In genomic region chr14:33730163-33730562, GRCh38 we compare ENCODE assay signal across 27 cellular contexts.
DNase-seq lines count a peak whose midpoint lies in the region; ATAC-seq, FAIRE-seq and TF ChIP-seq lines count a peak whose summit lies in the region.
"Had no signal": no experiment of that assay in that cellular context is flagged by ENCODE, and none has a peak within 500 bp of the region (broad histone marks: within the 10 kb centered on the region; RNA-seq: fewer than 3 reads in every experiment).

No MANE protein-coding gene starts in this region.

- DNase-seq in A172 (ENCODE audit: low spot score) (peak; percentile 0), Karpas-422 (no peak), PC-3 (peak; percentile 85), endothelial cell of umbilical vein (ENCODE audit: low read depth, low spot score) (peak; percentile 4), WERI-Rb-1 (no peak), prostate gland (ENCODE audit: low spot score) (no peak), inferior parietal cortex (ENCODE audit: extremely low spot score) (no peak)
- DNase-seq: 8988T; BE2C; C1 segment of cervical spinal cord; CD4-positive, alpha-beta memory T cell; CD4-positive, CD25-positive, alpha-beta regulatory T cell; CD8-positive, alpha-beta memory T cell; COR-L47; DMS 273 treated with DMSO at 0.1 percent for 48 hours; DMS153; DMS53; DMS79; DND-41; EL; GDM1 had no signal

- POLR2A ChIA-PET in PC-3 (lab: Charles Lee; ENCODE audit: unreplicated experiment) = interaction anchor here (0.6 kb wide), 1 partner anchor 92 kb away, joined by 6 read pairs; no protein-coding TSS in a partner anchor
- POLR2A ChIA-PET in endothelial cell of umbilical vein (lab: Charles Lee) = no interaction called here

- H3K79me2 ChIP-seq in Karpas-422 (ENCODE audit: low read length) (no peaks in the 10 kb centered on the region), PC-3 (ENCODE audit: low read length) (no peaks in the 10 kb centered on the region), endothelial cell of umbilical vein (ENCODE audit: control insufficient read depth, insufficient read depth, low read length) (no peaks in the 10 kb centered on the region)

- no peaks in the 10 kb centered on the region for H3K27me3 ChIP-seq in Karpas-422 (ENCODE audit: low read length)
- H3K27me3 ChIP-seq in PC-3 (ENCODE audit: low read length) = no peaks in the 10 kb centered on the region
- H3K27me3 ChIP-seq in endothelial cell of umbilical vein (ENCODE audit: control insufficient read depth in 2 of 2, insufficient read depth in 2 of 2, low read length in 2 of 2) = no peaks in the 10 kb centered on the region
- no peaks in the 10 kb centered on the region for H3K27me3 ChIP-seq in WERI-Rb-1 (ENCODE audit: insufficient read depth, low read depth, severe bottlenecking)
- no peaks in the 10 kb centered on the region for H3K27me3 ChIP-seq in prostate gland (replicated peaks; ENCODE audit: insufficient read depth)
- H3K27me3 ChIP-seq: BE2C, BLaER1 had no signal

- H3K4me3 ChIP-seq in Karpas-422 (ENCODE audit: low read length) = no peak overlapping the region
- H3K4me3 ChIP-seq in PC-3 (ENCODE audit: low read length) = no peak overlapping the region
- H3K4me3 ChIP-seq in endothelial cell of umbilical vein (replicated peaks in 1 of 3; ENCODE audit: insufficient read depth in 1 of 3, low read depth in 1 of 3, low read length in 3 of 3) = no peak overlapping the region
- H3K4me3 ChIP-seq in WERI-Rb-1 (ENCODE audit: low read depth, low read length) = no peak overlapping the region
- H3K4me3 ChIP-seq in prostate gland = no peak overlapping the region
- H3K4me3 ChIP-seq: A549, BLaER1, GM12878 had no signal

- H3K9me2 ChIP-seq in Karpas-422 (replicated peaks; ENCODE audit: insufficient read depth, low read length) (no peaks in the 10 kb centered on the region), PC-3 (replicated peaks; ENCODE audit: low read length) (no peaks in the 10 kb centered on the region)

- TF ChIP-seq CTCF in PC-3 (conservative IDR thresholded peaks at IDR 0.05; ENCODE audit: low read depth, low read length) (no peak), endothelial cell of umbilical vein (IDR thresholded peaks at IDR 0.05; ENCODE audit: extremely low read depth in 1 of 2, insufficient read depth in 1 of 2, low read depth in 1 of 2, low read length in 2 of 2) (no peak), WERI-Rb-1 (IDR thresholded peaks at IDR 0.05; ENCODE audit: low read depth, low read length) (no peak), prostate gland (IDR thresholded peaks at IDR 0.05) (no peak)

- no peaks in the 10 kb centered on the region for H3K9me3 ChIP-seq in Karpas-422 (ENCODE audit: low read length)
- no peaks in the 10 kb centered on the region for H3K9me3 ChIP-seq in PC-3 (ENCODE audit: low read length)
- H3K9me3 ChIP-seq in endothelial cell of umbilical vein (replicated peaks; ENCODE audit: control insufficient read depth, insufficient read depth, low read length) = no peaks in the 10 kb centered on the region
- H3K9me3 ChIP-seq in WERI-Rb-1 (ENCODE audit: severe bottlenecking) = no peaks in the 10 kb centered on the region
- no peaks in the 10 kb centered on the region for H3K9me3 ChIP-seq in prostate gland
- H3K9me3 ChIP-seq: A549, BE2C, BLaER1 had no signal

- H2AFZ ChIP-seq in Karpas-422 (ENCODE audit: low read length) = peak overlapping the region; percentile 19; the same call in 1 of the 2 replicates
- H2AFZ ChIP-seq in PC-3 (ENCODE audit: low read length) = no peak overlapping the region
- no peak overlapping the region for H2AFZ ChIP-seq in endothelial cell of umbilical vein (ENCODE audit: low read depth, low read length)

- 78% methylated on average over 1 of the region's 1 CpG for WGBS in prostate gland

- FAIRE-seq in endothelial cell of umbilical vein (lab: Jason Lieb, UNC) = no peak
- FAIRE-seq: A549, GM12878, GM12892, GM18507 had no signal

- no peak overlapping the region for H3K4me2 ChIP-seq in Karpas-422 (ENCODE audit: low read depth, low read length, poor library complexity, severe bottlenecking)
- peak overlapping the region; percentile 19 for H3K4me2 ChIP-seq in PC-3 (ENCODE audit: low read length)
- no peak overlapping the region for H3K4me2 ChIP-seq in endothelial cell of umbilical vein (ENCODE audit: insufficient read depth, low read length)
- H3K4me2 ChIP-seq: A549, BLaER1 had no signal

- H3K9me1 ChIP-seq in endothelial cell of umbilical vein (replicated peaks; ENCODE audit: control insufficient read depth, extremely low read depth, insufficient read depth, low read length) = no peaks in the 10 kb centered on the region

- no peaks in the 10 kb centered on the region for H3F3A ChIP-seq in PC-3 (ENCODE audit: low read length, unreplicated experiment)

- peak; percentile 95 for ATAC-seq in PC-3
- ATAC-seq in GM21423 (IDR thresholded peaks at IDR 0.05; ENCODE audit: unreplicated experiment) = no peak
- ATAC-seq: A549, GM12878 had no signal

- H3K4me1 ChIP-seq in Karpas-422 (ENCODE audit: low read length) (peaks cover 75% of the 10 kb centered on the region), PC-3 (ENCODE audit: insufficient read depth, low read length) (peaks cover 30% of the 10 kb centered on the region), endothelial cell of umbilical vein (ENCODE audit: control insufficient read depth, extremely low read depth, insufficient read depth, low read length) (peaks cover 6% of the 10 kb centered on the region), prostate gland (replicated peaks) (no peaks in the 10 kb centered on the region)
- H3K4me1 ChIP-seq: A549, BE2C had no signal

- H3K27ac ChIP-seq in Karpas-422 (ENCODE audit: low read length) = no peak overlapping the region
- H3K27ac ChIP-seq in PC-3 (ENCODE audit: low read length) = peak overlapping the region; percentile 68
- no peak overlapping the region for H3K27ac ChIP-seq in endothelial cell of umbilical vein (ENCODE audit: insufficient read depth, low read depth, low read length)
- H3K27ac ChIP-seq in WERI-Rb-1 = no peak overlapping the region
- H3K27ac ChIP-seq in prostate gland = no peak overlapping the region
- H3K27ac ChIP-seq: A549, BLaER1 had no signal

- H3K9ac ChIP-seq in Karpas-422 (ENCODE audit: low read length) (no peak overlapping the region), PC-3 (ENCODE audit: low read length) (no peak overlapping the region), endothelial cell of umbilical vein (replicated peaks; ENCODE audit: extremely low read depth, insufficient read depth, low read length) (no peak overlapping the region)
- H3K9ac ChIP-seq: BLaER1 had no signal

- no peaks in the 10 kb centered on the region for H4K20me1 ChIP-seq in Karpas-422 (ENCODE audit: insufficient read depth, low read depth, low read length)
- no peaks in the 10 kb centered on the region for H4K20me1 ChIP-seq in PC-3 (ENCODE audit: low read length)
- H4K20me1 ChIP-seq in endothelial cell of umbilical vein (replicated peaks; ENCODE audit: control insufficient read depth, extremely low read depth, insufficient read depth, low read length) = no peaks in the 10 kb centered on the region
- H4K20me1 ChIP-seq: BLaER1 had no signal

- H3K36me3 ChIP-seq in Karpas-422 (ENCODE audit: insufficient read depth, low read length) = no peaks in the 10 kb centered on the region; the same call in 1 of the 2 replicates
- H3K36me3 ChIP-seq in PC-3 (ENCODE audit: low read depth, low read length) = no peaks in the 10 kb centered on the region
- H3K36me3 ChIP-seq in endothelial cell of umbilical vein (ENCODE audit: control insufficient read depth in 2 of 2, extremely low read depth in 1 of 2, insufficient read depth in 2 of 2, low read length in 2 of 2) = no peaks in the 10 kb centered on the region
- no peaks in the 10 kb centered on the region for H3K36me3 ChIP-seq in WERI-Rb-1
- H3K36me3 ChIP-seq in prostate gland = no peaks in the 10 kb centered on the region
- H3K36me3 ChIP-seq: BE2C, BLaER1 had no signal

- CTCF ChIA-PET in PC-3 (lab: Charles Lee) = interaction anchor here (0.6 to 0.7 kb wide), 3 partner anchors 78 to 936 kb away, joined by 3 read pairs; no protein-coding TSS in a partner anchor
- CTCF ChIA-PET in endothelial cell of umbilical vein (lab: Charles Lee) = no interaction called here

- BruUV-seq in PC-3 (replicated peaks; lab: Mats Ljungman, UMichigan) (no TSS peak), endothelial cell of umbilical vein (replicated peaks; lab: Mats Ljungman, UMichigan) (no TSS peak)

- dilution Hi-C loops in endothelial cell of umbilical vein (cut with MboI; ENCODE audit: extremely low pct_ligation_motif_present, low sequenced_read_pairs) = no loop called here

- TF ChIP-seq POLR2A in endothelial cell of umbilical vein (IDR thresholded peaks at IDR 0.05; ENCODE audit: low read depth, low read length) (no peak), prostate gland (IDR thresholded peaks at IDR 0.05) (no peak)

- intact Hi-C loops in PC-3 (cut with micrococcal nuclease) (no loop called here), endothelial cell of umbilical vein (cut with micrococcal nuclease) (no loop called here), prostate gland (cut with DNase I) (no loop called here)

TF ChIP-seq in endothelial cell of umbilical vein, 7 proteins besides CTCF, POLR2A, EP300 and RAD21:
- TF ChIP-seq MAX (IDR thresholded peaks at IDR 0.05; ENCODE audit: insufficient read depth, insufficient read length) (no peak), EZH2 (IDR thresholded peaks at IDR 0.05; ENCODE audit: borderline replicate concordance, low read depth, low read length, severe bottlenecking) (no peak), FOS (IDR thresholded peaks at IDR 0.05; ENCODE audit: borderline replicate concordance, insufficient read depth, low read length) (no peak), MYC (IDR thresholded peaks at IDR 0.05; ENCODE audit: low read depth, low read length) (no peak), JUN (IDR thresholded peaks at IDR 0.05; ENCODE audit: borderline replicate concordance, insufficient read depth, insufficient read length, low read depth) (no peak), POLR2AphosphoS5 (IDR thresholded peaks at IDR 0.05; ENCODE audit: insufficient read depth, low read depth, low read length) (no peak), GATA2 (IDR thresholded peaks at IDR 0.05; ENCODE audit: insufficient read depth, insufficient read length, low read depth, low read length) (no peak)

Comparison
In these comparisons a context has a peak if more than half of its experiments do, and no peak if none do; other contexts are left out.
1. DNase-seq: peak in A172 (single experiment), PC-3 (single experiment) and endothelial cell of umbilical vein (single experiment); none in Karpas-422 (single experiment), WERI-Rb-1 (single experiment), prostate gland (single experiment) and inferior parietal cortex (single experiment).